Comparison of ENCODE assay signal across 8 cellular contexts in the genomic region with DNA sequence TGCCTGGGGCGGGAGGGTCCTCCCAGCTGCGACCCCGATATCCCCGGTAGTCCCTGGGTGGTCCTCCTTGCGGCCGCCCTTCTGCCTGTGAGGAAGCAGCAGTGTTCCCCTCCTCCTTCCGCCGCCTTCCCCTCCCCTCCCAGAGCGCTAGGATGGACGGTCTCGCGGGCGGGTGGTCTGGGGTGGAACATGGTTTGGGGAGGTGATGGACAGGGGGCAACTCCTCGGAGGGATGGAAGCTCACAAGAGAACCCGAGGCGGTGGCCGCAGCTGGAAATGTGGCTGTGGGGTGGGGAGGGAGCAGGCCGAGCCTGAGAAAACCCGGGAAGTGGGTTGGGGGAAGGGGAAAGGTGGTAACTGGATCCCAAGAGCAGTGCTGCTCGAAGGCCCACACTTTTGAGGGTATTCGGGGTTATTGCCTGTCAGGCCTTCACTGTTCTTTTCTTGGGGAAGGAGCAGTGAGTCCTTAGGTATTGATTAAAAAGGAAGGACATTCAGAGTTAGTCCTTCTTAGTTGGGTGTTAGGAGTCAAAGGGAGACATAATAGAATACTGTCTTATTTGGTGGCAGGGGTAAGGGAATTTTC. TPM values are rescaled to one million over a fixed set of nuclear protein-coding genes. Genes with fewer than 3 reads are reported as not detected.
DNase-seq lines count a peak whose midpoint lies in the region; ATAC-seq, FAIRE-seq and TF ChIP-seq lines count a peak whose summit lies in the region.

No MANE protein-coding gene starts in this region.

- in situ Hi-C loops in mammary epithelial cell (cut with MboI; ENCODE audit: low sequenced_read_pairs in 2 of 2), result no loop called here

- dilution Hi-C loops in mammary epithelial cell (cut with HindIII; ENCODE audit: low sequenced_read_pairs) (no loop called here), keratinocyte (cut with MboI; ENCODE audit: extremely low pct_ligation_motif_present, low sequenced_read_pairs) (no loop called here)

- peaks cover 59% of the 10 kb centered on the region for H3K79me2 ChIP-seq in mammary epithelial cell (ENCODE audit: insufficient read depth, low read length)
- H3K79me2 ChIP-seq in keratinocyte (ENCODE audit: control insufficient read depth, insufficient read depth, low read length), result peaks cover 56% of the 10 kb centered on the region

- no peak for FAIRE-seq in keratinocyte (lab: Jason Lieb, UNC)

- WGBS in mammary epithelial cell (ENCODE audit: low coverage, missing lambda C conversion rate), result 0% methylated on average over 5 of the region's 21 CpGs

- no TSS peak for BruUV-seq in mammary epithelial cell (replicated peaks; lab: Mats Ljungman, UMichigan)

- peak overlapping the region; percentile 96 for H3K9ac ChIP-seq in mammary epithelial cell (ENCODE audit: insufficient read depth, low read length)
- peak overlapping the region; percentile 98 for H3K9ac ChIP-seq in keratinocyte (ENCODE audit: control insufficient read depth, extremely low read depth, insufficient read depth, low read length)

- intact Hi-C loops in mammary epithelial cell (cut with micrococcal nuclease), result loop anchor here (5.0 to 10.0 kb wide), 4 partner anchors 34 to 619 kb away; partner anchors contain the start of gene UGDH

- peaks cover 9% of the 10 kb centered on the region for H4K20me1 ChIP-seq in mammary epithelial cell (ENCODE audit: insufficient read depth, low read length)
- H4K20me1 ChIP-seq in keratinocyte (ENCODE audit: control insufficient read depth, extremely low read depth, insufficient read depth, low read length), result peaks cover 4% of the 10 kb centered on the region

- no peaks in the 10 kb centered on the region for H3K27me3 ChIP-seq in SJCRH30
- H3K27me3 ChIP-seq in mammary epithelial cell (ENCODE audit: insufficient read depth, low read length), result no peaks in the 10 kb centered on the region
- no peaks in the 10 kb centered on the region for H3K27me3 ChIP-seq in keratinocyte (ENCODE audit: control insufficient read depth, extremely low read depth, insufficient read depth, low read length)

- H3K27ac ChIP-seq in SJCRH30 (peak overlapping the region; percentile 84), mammary epithelial cell (ENCODE audit: insufficient read depth, low read depth, low read length) (peak overlapping the region; percentile 79), keratinocyte (ENCODE audit: control insufficient read depth, insufficient read depth, low read length) (peak overlapping the region; percentile 93)

- H3K9me1 ChIP-seq in keratinocyte (ENCODE audit: control insufficient read depth, extremely low read depth, insufficient read depth, low read length), result peaks cover 2% of the 10 kb centered on the region

- ATAC-seq in GM19023 (IDR thresholded peaks at IDR 0.05; ENCODE audit: unreplicated experiment) (peak; percentile 30), HG03378 (IDR thresholded peaks at IDR 0.05; ENCODE audit: unreplicated experiment) (peak; percentile 13)

- H3K4me2 ChIP-seq in mammary epithelial cell (ENCODE audit: insufficient read depth, low read depth, low read length), result peak overlapping the region; percentile 91
- peak overlapping the region; percentile 71 for H3K4me2 ChIP-seq in keratinocyte (ENCODE audit: control insufficient read depth, extremely low read depth, insufficient read depth, low read depth, low read length)

- H3K4me3 ChIP-seq in SJCRH30 (peak overlapping the region; percentile 93), mammary epithelial cell (replicated peaks in 1 of 3; ENCODE audit: insufficient read depth in 1 of 3, low read depth in 2 of 3, low read length in 3 of 3) (peak overlapping the region; percentile 84 to 97 (median 86)), keratinocyte (ENCODE audit: control insufficient read depth in 2 of 3, extremely low read depth in 1 of 3, insufficient read depth in 2 of 3, low read depth in 1 of 3, low read length in 3 of 3) (peak overlapping the region; percentile 80 to 89 (median 83))

- H3K9me3 ChIP-seq in SJCRH30 (replicated peaks), result no peaks in the 10 kb centered on the region
- no peaks in the 10 kb centered on the region for H3K9me3 ChIP-seq in mammary epithelial cell (replicated peaks; ENCODE audit: insufficient read depth, low read length)
- no peaks in the 10 kb centered on the region for H3K9me3 ChIP-seq in keratinocyte (ENCODE audit: control insufficient read depth, low read depth, low read length)

- H3K36me3 ChIP-seq in SJCRH30 (peaks cover 14% of the 10 kb centered on the region), mammary epithelial cell (ENCODE audit: insufficient read depth, low read length) (no peaks in the 10 kb centered on the region), keratinocyte (ENCODE audit: control insufficient read depth in 2 of 2, extremely low read depth in 1 of 2, insufficient read depth in 2 of 2, low read length in 2 of 2) (peaks cover 0 to 7% of the 10 kb centered on the region in 2 experiments)

- CTCF ChIA-PET in mammary epithelial cell (lab: Charles Lee; ENCODE audit: low non-redundant PET), result no interaction called here

- H3K4me1 ChIP-seq in SJCRH30 (no peaks in the 10 kb centered on the region; the same call in 1 of the 2 replicates), mammary epithelial cell (ENCODE audit: insufficient read depth, low read length) (peaks cover 8% of the 10 kb centered on the region), keratinocyte (ENCODE audit: control insufficient read depth, extremely low read depth, insufficient read depth, low read length) (peaks cover 17% of the 10 kb centered on the region)

- DNase-seq in AML-193 (lab: John Stamatoyannopoulos, UW) (peak; percentile 26 to 42), SJCRH30 (peak; percentile 67 to 77), mammary epithelial cell (peak; percentile 41), keratinocyte (ENCODE audit: low read depth, low spot score) (no peak), LoVo (ENCODE audit: low spot score) (no peak)
- DNase-seq in stimulated activated CD4-positive, alpha-beta T cell treated with anti-CD3 and anti-CD28 coated beads, Interleukin-15, amount 100 ng/mL, for 48 hours (ENCODE audit: low read depth in 2 of 2), result peak; percentile 13 to 24

- H2AFZ ChIP-seq in mammary epithelial cell (ENCODE audit: low read depth, low read length) (peak overlapping the region; percentile 98), keratinocyte (ENCODE audit: control insufficient read depth, low read length) (peak overlapping the region; percentile 97)

- TF ChIP-seq CTCF in mammary epithelial cell (conservative IDR thresholded peaks at IDR 0.05 in 1 of 2, IDR thresholded peaks at IDR 0.05 in 1 of 2; ENCODE audit: extremely low read depth in 1 of 2, insufficient read depth in 1 of 2, low read depth in 1 of 2, low read length in 2 of 2), result no peak
- TF ChIP-seq CTCF in keratinocyte (optimal IDR thresholded peaks at IDR 0.05 in 1 of 3, IDR thresholded peaks at IDR 0.05 in 1 of 3, conservative IDR thresholded peaks at IDR 0.05 in 1 of 3; ENCODE audit: extremely low read depth in 1 of 3, insufficient read depth in 2 of 3, low read length in 3 of 3), result no peak

RNA-seq across cellular contexts. Expression of gene UBE2K, which starts 0.6 kb away (rescaled TPM):
- total RNA-seq in SJCRH30 (2014; rRNA removed; shearing (Covaris generic)), result 50.4 and 57.9 TPM in 2 replicates
- 100 to 1,000 TPM in 1 of 2 donors, 10 to 100 TPM in 1; 23.3 to 105 TPM for total RNA-seq in mammary epithelial cell
- 82.3 TPM for polyA plus RNA-seq in mammary epithelial cell
- 39.8 TPM for polyA minus RNA-seq in mammary epithelial cell
- 97.4 to 163 TPM (median 122 TPM) in 3 replicates for polyA plus RNA-seq in keratinocyte
- polyA plus RNA-seq in keratinocyte (2011; ENCODE audit: low read depth), result 79.0 TPM
- polyA plus RNA-seq in keratinocyte (2011; cell fraction: cytosol; rRNA removed), result 86.1 and 166 TPM in 2 replicates
- polyA plus RNA-seq in keratinocyte (2011; cell fraction: nucleus; rRNA removed), result 56.2 and 91.1 TPM in 2 replicates
- 132 and 162 TPM in 2 replicates for polyA plus RNA-seq in keratinocyte (2012; ENCODE audit: low replicate concordance)
- 25.7 to 53.4 TPM (median 26.9 TPM) in 3 replicates for polyA minus RNA-seq in keratinocyte
- polyA minus RNA-seq in keratinocyte (2011; cell fraction: cytosol; rRNA and poly(A)+ RNA removed), result 26.5 TPM
- 10.4 and 22.0 TPM in 2 replicates for polyA minus RNA-seq in keratinocyte (2011; cell fraction: nucleus; rRNA and poly(A)+ RNA removed)

RNA-seq across cellular contexts. Expression of gene SMIM14, which starts 59.9 kb away (rescaled TPM):
- total RNA-seq in SJCRH30 (2014; rRNA removed; shearing (Covaris generic)), result 1.3 and 2.6 TPM in 2 replicates
- total RNA-seq in mammary epithelial cell, result 10 to 100 TPM; 15.7 to 26.8 TPM
- polyA plus RNA-seq in mammary epithelial cell (6.6 TPM), keratinocyte (4.7 to 18.9 TPM (median 13.9 TPM) in 3 replicates)
- polyA minus RNA-seq in mammary epithelial cell (27.0 TPM), keratinocyte (6.0 to 23.4 TPM (median 17.8 TPM) in 3 replicates)
- 2.8 TPM for polyA plus RNA-seq in keratinocyte (2011; ENCODE audit: low read depth)
- 11.0 and 21.5 TPM in 2 replicates for polyA plus RNA-seq in keratinocyte (2011; cell fraction: cytosol; rRNA removed)
- polyA plus RNA-seq in keratinocyte (2011; cell fraction: nucleus; rRNA removed), result 7.3 and 11.4 TPM in 2 replicates
- polyA plus RNA-seq in keratinocyte (2012; ENCODE audit: low replicate concordance), result 5.1 and 12.7 TPM in 2 replicates
- 8.1 TPM for polyA minus RNA-seq in keratinocyte (2011; cell fraction: cytosol; rRNA and poly(A)+ RNA removed)
- 1.3 and 9.2 TPM in 2 replicates for polyA minus RNA-seq in keratinocyte (2011; cell fraction: nucleus; rRNA and poly(A)+ RNA removed)

Comparison
In these comparisons a context has a peak if more than half of its experiments do, and no peak if none do; other contexts are left out.
1. DNase-seq: peak in AML-193 (2 of 2), SJCRH30 (2 of 2), mammary epithelial cell (single experiment) and stimulated activated CD4-positive, alpha-beta T cell treated with anti-CD3 and anti-CD28 coated beads, Interleukin-15, amount 100 ng/mL, for 48 hours (2 of 2); none in keratinocyte (single experiment) and LoVo (single experiment).
2. Peak in every context shown above with its lines, with median percentiles within 50 percentile points of each other: H3K27ac ChIP-seq and H3K4me3 ChIP-seq.